In the genomic region with DNA sequence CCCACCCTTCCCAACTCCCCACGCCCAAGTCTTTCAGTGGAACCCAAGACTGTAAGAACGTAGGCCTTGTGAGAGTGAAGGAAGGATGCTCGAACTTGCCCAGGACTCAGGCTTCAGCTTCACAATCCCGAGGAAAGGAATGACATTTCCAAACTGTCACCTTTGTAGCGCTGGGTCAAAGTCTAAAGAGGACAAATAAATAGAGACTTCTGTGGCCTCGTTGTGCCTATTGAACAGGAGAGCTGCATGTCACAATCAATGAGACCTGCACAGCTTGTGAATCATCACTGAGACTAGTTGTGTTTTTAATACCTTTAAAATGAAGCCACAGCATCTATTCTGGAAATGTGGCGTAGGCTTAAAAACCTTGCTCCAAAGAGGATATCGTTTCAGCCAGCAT, we compare ENCODE assay signal across 1 cellular context.
TF ChIP-seq lines count a peak whose summit lies in the region.

No MANE protein-coding gene starts in this region.

TF ChIP-seq in HepG2, 621 proteins besides CTCF, POLR2A, EP300 and RAD21 (continued from another document and continues in another):
- TF ChIP-seq TMF1 (CRISPR knock-in tag; IDR thresholded peaks at IDR 0.05; ENCODE audit: low read depth) (no peak), ZKSCAN5 (CRISPR knock-in tag; IDR thresholded peaks at IDR 0.05) (no peak), CHD2 (IDR thresholded peaks at IDR 0.05; ENCODE audit: low read depth, low read length) (no peak), TEAD2 (CRISPR knock-in tag; IDR thresholded peaks at IDR 0.05) (no peak), ATF7-NPFF (CRISPR knock-in tag; IDR thresholded peaks at IDR 0.05; ENCODE audit: low read depth) (no peak), ZNF260 (CRISPR knock-in tag; IDR thresholded peaks at IDR 0.05; ENCODE audit: borderline replicate concordance, low read depth) (no peak), ZBTB21 (CRISPR knock-in tag; IDR thresholded peaks at IDR 0.05) (no peak), ZNF383 (CRISPR knock-in tag; IDR thresholded peaks at IDR 0.05; ENCODE audit: borderline replicate concordance) (no peak), FOXA3 (CRISPR knock-in tag; IDR thresholded peaks at IDR 0.05) (peak; percentile 72), CREB1 (IDR thresholded peaks at IDR 0.05) (no peak), CREB1 (CRISPR knock-in tag; IDR thresholded peaks at IDR 0.05) (no peak), ZNF781 (CRISPR knock-in tag; IDR thresholded peaks at IDR 0.05; ENCODE audit: borderline replicate concordance, not compliant biosample characterization) (no peak), ARNT (IDR thresholded peaks at IDR 0.05) (no peak), CEBPG (CRISPR knock-in tag; IDR thresholded peaks at IDR 0.05) (peak; percentile 62), SMARCC2 (IDR thresholded peaks at IDR 0.05) (no peak), YY1 (IDR thresholded peaks at IDR 0.05; ENCODE audit: insufficient read depth, insufficient replicate concordance, low read depth, low read length) (no peak), ZNF788 (CRISPR knock-in tag; IDR thresholded peaks at IDR 0.05; ENCODE audit: borderline replicate concordance) (no peak), RAD51 (IDR thresholded peaks at IDR 0.05; ENCODE audit: borderline replicate concordance) (no peak), HOXA9 (CRISPR knock-in tag; IDR thresholded peaks at IDR 0.05; ENCODE audit: borderline replicate concordance) (no peak), NRL (CRISPR knock-in tag; IDR thresholded peaks at IDR 0.05; ENCODE audit: borderline replicate concordance) (no peak), RBM39 (IDR thresholded peaks at IDR 0.05; ENCODE audit: low read depth, low read length, poor library complexity, severe bottlenecking) (no peak), ZKSCAN1 (IDR thresholded peaks at IDR 0.05; ENCODE audit: low read length) (no peak), ZNF446 (CRISPR knock-in tag; IDR thresholded peaks at IDR 0.05) (no peak), GABPB1 (CRISPR knock-in tag; IDR thresholded peaks at IDR 0.05) (no peak), WIZ (CRISPR knock-in tag; IDR thresholded peaks at IDR 0.05) (no peak), NFRKB (IDR thresholded peaks at IDR 0.05) (no peak), ZNF850 (CRISPR knock-in tag; conservative IDR thresholded peaks at IDR 0.05) (no peak), ZNF460 (CRISPR knock-in tag; IDR thresholded peaks at IDR 0.05; ENCODE audit: borderline replicate concordance) (no peak), ZNF10 (CRISPR knock-in tag; IDR thresholded peaks at IDR 0.05; ENCODE audit: borderline replicate concordance, low read depth) (no peak), ZNF558 (CRISPR knock-in tag; IDR thresholded peaks at IDR 0.05; ENCODE audit: borderline replicate concordance) (no peak), BCL6 (CRISPR knock-in tag; IDR thresholded peaks at IDR 0.05) (peak; percentile 28; the same call in 1 of the 2 replicates)
- TF ChIP-seq, protein P1, sequence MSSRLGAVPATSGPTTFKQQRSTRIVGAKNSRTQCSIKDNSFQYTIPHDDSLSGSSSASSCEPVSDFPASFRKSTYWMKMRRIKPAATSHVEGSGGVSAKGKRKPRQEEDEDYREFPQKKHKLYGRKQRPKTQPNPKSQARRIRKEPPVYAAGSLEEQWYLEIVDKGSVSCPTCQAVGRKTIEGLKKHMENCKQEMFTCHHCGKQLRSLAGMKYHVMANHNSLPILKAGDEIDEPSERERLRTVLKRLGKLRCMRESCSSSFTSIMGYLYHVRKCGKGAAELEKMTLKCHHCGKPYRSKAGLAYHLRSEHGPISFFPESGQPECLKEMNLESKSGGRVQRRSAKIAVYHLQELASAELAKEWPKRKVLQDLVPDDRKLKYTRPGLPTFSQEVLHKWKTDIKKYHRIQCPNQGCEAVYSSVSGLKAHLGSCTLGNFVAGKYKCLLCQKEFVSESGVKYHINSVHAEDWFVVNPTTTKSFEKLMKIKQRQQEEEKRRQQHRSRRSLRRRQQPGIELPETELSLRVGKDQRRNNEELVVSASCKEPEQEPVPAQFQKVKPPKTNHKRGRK (CRISPR knock-in tag; IDR thresholded peaks at IDR 0.05), result no peak
- TF ChIP-seq, protein P2, sequence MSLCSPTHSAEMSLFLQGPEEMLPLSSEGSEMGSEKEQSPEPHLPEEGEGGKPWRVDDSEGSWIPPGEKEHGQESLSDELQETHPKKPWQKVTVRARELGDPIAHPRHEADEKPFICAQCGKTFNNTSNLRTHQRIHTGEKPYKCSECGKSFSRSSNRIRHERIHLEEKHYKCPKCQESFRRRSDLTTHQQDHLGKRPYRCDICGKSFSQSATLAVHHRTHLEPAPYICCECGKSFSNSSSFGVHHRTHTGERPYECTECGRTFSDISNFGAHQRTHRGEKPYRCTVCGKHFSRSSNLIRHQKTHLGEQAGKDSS (CRISPR knock-in tag; IDR thresholded peaks at IDR 0.05; ENCODE audit: borderline replicate concordance, low read depth), result no peak
- TF ChIP-seq, protein P3, sequence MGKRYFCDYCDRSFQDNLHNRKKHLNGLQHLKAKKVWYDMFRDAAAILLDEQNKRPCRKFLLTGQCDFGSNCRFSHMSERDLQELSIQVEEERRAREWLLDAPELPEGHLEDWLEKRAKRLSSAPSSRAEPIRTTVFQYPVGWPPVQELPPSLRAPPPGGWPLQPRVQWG (CRISPR knock-in tag; IDR thresholded peaks at IDR 0.05; ENCODE audit: borderline replicate concordance, low read depth), result no peak
- TF ChIP-seq, protein P4, sequence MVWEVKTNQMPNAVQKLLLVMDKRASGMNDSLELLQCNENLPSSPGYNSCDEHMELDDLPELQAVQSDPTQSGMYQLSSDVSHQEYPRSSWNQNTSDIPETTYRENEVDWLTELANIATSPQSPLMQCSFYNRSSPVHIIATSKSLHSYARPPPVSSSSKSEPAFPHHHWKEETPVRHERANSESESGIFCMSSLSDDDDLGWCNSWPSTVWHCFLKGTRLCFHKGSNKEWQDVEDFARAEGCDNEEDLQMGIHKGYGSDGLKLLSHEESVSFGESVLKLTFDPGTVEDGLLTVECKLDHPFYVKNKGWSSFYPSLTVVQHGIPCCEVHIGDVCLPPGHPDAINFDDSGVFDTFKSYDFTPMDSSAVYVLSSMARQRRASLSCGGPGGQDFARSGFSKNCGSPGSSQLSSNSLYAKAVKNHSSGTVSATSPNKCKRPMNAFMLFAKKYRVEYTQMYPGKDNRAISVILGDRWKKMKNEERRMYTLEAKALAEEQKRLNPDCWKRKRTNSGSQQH (CRISPR knock-in tag; IDR thresholded peaks at IDR 0.05; ENCODE audit: low read depth), result no peak
- TF ChIP-seq, protein P5, sequence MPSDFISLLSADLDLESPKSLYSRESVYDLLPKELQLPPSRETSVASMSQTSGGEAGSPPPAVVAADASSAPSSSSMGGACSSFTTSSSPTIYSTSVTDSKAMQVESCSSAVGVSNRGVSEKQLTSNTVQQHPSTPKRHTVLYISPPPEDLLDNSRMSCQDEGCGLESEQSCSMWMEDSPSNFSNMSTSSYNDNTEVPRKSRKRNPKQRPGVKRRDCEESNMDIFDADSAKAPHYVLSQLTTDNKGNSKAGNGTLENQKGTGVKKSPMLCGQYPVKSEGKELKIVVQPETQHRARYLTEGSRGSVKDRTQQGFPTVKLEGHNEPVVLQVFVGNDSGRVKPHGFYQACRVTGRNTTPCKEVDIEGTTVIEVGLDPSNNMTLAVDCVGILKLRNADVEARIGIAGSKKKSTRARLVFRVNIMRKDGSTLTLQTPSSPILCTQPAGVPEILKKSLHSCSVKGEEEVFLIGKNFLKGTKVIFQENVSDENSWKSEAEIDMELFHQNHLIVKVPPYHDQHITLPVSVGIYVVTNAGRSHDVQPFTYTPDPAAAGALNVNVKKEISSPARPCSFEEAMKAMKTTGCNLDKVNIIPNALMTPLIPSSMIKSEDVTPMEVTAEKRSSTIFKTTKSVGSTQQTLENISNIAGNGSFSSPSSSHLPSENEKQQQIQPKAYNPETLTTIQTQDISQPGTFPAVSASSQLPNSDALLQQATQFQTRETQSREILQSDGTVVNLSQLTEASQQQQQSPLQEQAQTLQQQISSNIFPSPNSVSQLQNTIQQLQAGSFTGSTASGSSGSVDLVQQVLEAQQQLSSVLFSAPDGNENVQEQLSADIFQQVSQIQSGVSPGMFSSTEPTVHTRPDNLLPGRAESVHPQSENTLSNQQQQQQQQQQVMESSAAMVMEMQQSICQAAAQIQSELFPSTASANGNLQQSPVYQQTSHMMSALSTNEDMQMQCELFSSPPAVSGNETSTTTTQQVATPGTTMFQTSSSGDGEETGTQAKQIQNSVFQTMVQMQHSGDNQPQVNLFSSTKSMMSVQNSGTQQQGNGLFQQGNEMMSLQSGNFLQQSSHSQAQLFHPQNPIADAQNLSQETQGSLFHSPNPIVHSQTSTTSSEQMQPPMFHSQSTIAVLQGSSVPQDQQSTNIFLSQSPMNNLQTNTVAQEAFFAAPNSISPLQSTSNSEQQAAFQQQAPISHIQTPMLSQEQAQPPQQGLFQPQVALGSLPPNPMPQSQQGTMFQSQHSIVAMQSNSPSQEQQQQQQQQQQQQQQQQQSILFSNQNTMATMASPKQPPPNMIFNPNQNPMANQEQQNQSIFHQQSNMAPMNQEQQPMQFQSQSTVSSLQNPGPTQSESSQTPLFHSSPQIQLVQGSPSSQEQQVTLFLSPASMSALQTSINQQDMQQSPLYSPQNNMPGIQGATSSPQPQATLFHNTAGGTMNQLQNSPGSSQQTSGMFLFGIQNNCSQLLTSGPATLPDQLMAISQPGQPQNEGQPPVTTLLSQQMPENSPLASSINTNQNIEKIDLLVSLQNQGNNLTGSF (CRISPR knock-in tag; IDR thresholded peaks at IDR 0.05), result no peak
- TF ChIP-seq, protein P6, sequence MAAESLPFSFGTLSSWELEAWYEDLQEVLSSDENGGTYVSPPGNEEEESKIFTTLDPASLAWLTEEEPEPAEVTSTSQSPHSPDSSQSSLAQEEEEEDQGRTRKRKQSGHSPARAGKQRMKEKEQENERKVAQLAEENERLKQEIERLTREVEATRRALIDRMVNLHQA (CRISPR knock-in tag; IDR thresholded peaks at IDR 0.05), result no peak
- TF ChIP-seq, protein P7, sequence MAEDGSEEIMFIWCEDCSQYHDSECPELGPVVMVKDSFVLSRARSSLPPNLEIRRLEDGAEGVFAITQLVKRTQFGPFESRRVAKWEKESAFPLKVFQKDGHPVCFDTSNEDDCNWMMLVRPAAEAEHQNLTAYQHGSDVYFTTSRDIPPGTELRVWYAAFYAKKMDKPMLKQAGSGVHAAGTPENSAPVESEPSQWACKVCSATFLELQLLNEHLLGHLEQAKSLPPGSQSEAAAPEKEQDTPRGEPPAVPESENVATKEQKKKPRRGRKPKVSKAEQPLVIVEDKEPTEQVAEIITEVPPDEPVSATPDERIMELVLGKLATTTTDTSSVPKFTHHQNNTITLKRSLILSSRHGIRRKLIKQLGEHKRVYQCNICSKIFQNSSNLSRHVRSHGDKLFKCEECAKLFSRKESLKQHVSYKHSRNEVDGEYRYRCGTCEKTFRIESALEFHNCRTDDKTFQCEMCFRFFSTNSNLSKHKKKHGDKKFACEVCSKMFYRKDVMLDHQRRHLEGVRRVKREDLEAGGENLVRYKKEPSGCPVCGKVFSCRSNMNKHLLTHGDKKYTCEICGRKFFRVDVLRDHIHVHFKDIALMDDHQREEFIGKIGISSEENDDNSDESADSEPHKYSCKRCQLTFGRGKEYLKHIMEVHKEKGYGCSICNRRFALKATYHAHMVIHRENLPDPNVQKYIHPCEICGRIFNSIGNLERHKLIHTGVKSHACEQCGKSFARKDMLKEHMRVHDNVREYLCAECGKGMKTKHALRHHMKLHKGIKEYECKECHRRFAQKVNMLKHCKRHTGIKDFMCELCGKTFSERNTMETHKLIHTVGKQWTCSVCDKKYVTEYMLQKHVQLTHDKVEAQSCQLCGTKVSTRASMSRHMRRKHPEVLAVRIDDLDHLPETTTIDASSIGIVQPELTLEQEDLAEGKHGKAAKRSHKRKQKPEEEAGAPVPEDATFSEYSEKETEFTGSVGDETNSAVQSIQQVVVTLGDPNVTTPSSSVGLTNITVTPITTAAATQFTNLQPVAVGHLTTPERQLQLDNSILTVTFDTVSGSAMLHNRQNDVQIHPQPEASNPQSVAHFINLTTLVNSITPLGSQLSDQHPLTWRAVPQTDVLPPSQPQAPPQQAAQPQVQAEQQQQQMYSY (CRISPR knock-in tag; IDR thresholded peaks at IDR 0.05), result no peak
- TF ChIP-seq, protein P8, sequence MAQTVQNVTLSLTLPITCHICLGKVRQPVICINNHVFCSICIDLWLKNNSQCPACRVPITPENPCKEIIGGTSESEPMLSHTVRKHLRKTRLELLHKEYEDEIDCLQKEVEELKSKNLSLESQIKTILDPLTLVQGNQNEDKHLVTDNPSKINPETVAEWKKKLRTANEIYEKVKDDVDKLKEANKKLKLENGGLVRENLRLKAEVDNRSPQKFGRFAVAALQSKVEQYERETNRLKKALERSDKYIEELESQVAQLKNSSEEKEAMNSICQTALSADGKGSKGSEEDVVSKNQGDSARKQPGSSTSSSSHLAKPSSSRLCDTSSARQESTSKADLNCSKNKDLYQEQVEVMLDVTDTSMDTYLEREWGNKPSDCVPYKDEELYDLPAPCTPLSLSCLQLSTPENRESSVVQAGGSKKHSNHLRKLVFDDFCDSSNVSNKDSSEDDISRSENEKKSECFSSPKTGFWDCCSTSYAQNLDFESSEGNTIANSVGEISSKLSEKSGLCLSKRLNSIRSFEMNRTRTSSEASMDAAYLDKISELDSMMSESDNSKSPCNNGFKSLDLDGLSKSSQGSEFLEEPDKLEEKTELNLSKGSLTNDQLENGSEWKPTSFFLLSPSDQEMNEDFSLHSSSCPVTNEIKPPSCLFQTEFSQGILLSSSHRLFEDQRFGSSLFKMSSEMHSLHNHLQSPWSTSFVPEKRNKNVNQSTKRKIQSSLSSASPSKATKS (CRISPR knock-in tag; IDR thresholded peaks at IDR 0.05), result no peak
- TF ChIP-seq, protein P9, sequence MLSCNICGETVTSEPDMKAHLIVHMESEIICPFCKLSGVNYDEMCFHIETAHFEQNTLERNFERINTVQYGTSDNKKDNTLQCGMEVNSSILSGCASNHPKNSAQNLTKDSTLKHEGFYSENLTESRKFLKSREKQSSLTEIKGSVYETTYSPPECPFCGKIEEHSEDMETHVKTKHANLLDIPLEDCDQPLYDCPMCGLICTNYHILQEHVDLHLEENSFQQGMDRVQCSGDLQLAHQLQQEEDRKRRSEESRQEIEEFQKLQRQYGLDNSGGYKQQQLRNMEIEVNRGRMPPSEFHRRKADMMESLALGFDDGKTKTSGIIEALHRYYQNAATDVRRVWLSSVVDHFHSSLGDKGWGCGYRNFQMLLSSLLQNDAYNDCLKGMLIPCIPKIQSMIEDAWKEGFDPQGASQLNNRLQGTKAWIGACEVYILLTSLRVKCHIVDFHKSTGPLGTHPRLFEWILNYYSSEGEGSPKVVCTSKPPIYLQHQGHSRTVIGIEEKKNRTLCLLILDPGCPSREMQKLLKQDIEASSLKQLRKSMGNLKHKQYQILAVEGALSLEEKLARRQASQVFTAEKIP (CRISPR knock-in tag; IDR thresholded peaks at IDR 0.05; ENCODE audit: borderline replicate concordance), result no peak
- TF ChIP-seq, protein P10, sequence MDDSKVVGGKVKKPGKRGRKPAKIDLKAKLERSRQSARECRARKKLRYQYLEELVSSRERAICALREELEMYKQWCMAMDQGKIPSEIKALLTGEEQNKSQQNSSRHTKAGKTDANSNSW (CRISPR knock-in tag; IDR thresholded peaks at IDR 0.05; ENCODE audit: borderline replicate concordance), result no peak
- TF ChIP-seq, protein P11, sequence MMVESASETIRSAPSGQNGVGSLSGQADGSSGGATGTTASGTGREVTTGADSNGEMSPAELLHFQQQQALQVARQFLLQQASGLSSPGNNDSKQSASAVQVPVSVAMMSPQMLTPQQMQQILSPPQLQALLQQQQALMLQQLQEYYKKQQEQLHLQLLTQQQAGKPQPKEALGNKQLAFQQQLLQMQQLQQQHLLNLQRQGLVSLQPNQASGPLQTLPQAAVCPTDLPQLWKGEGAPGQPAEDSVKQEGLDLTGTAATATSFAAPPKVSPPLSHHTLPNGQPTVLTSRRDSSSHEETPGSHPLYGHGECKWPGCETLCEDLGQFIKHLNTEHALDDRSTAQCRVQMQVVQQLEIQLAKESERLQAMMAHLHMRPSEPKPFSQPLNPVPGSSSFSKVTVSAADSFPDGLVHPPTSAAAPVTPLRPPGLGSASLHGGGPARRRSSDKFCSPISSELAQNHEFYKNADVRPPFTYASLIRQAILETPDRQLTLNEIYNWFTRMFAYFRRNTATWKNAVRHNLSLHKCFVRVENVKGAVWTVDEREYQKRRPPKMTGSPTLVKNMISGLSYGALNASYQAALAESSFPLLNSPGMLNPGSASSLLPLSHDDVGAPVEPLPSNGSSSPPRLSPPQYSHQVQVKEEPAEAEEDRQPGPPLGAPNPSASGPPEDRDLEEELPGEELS (CRISPR knock-in tag; IDR thresholded peaks at IDR 0.05), result peak; percentile 41; the same call in 1 of the 2 replicates
